ENCODE assay signal across 2 cellular contexts in the genomic region with DNA sequence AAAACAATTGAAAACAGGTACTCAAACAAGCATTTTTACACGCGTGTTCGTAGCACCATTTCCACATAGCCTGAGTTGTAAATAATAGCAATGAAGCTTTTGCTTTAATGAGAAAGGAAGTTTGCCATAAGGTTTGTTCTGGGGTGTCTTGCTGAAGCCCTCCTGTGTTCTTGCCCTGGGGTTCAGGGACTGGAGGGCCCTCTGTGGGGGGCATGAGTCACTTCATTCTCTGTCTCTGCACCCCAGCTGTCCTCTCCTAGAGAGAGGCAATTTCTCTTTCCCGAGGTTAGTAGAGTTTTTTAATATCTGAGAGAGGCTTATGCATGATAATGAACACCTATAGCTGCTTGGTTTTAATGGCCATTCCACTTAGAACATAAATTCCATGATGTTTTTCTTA.
TF ChIP-seq lines count a peak whose summit lies in the region.

No MANE protein-coding gene starts in this region.

TF ChIP-seq in GM23338, 12 proteins besides CTCF, POLR2A, EP300 and RAD21 (continued from another document):
- no peak for TF ChIP-seq STAT1 (IDR thresholded peaks at IDR 0.05; ENCODE audit: unreplicated experiment)
- TF ChIP-seq CREB1 (CRISPR knock-in tag; IDR thresholded peaks at IDR 0.05; ENCODE audit: low read depth), result no peak
- TF ChIP-seq, protein P1, sequence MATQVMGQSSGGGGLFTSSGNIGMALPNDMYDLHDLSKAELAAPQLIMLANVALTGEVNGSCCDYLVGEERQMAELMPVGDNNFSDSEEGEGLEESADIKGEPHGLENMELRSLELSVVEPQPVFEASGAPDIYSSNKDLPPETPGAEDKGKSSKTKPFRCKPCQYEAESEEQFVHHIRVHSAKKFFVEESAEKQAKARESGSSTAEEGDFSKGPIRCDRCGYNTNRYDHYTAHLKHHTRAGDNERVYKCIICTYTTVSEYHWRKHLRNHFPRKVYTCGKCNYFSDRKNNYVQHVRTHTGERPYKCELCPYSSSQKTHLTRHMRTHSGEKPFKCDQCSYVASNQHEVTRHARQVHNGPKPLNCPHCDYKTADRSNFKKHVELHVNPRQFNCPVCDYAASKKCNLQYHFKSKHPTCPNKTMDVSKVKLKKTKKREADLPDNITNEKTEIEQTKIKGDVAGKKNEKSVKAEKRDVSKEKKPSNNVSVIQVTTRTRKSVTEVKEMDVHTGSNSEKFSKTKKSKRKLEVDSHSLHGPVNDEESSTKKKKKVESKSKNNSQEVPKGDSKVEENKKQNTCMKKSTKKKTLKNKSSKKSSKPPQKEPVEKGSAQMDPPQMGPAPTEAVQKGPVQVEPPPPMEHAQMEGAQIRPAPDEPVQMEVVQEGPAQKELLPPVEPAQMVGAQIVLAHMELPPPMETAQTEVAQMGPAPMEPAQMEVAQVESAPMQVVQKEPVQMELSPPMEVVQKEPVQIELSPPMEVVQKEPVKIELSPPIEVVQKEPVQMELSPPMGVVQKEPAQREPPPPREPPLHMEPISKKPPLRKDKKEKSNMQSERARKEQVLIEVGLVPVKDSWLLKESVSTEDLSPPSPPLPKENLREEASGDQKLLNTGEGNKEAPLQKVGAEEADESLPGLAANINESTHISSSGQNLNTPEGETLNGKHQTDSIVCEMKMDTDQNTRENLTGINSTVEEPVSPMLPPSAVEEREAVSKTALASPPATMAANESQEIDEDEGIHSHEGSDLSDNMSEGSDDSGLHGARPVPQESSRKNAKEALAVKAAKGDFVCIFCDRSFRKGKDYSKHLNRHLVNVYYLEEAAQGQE (IDR thresholded peaks at IDR 0.05; ENCODE audit: unreplicated experiment), result no peak
- no peak for TF ChIP-seq ZNF331 (CRISPR knock-in tag; IDR thresholded peaks at IDR 0.05; ENCODE audit: low read depth)
- TF ChIP-seq, protein P2, sequence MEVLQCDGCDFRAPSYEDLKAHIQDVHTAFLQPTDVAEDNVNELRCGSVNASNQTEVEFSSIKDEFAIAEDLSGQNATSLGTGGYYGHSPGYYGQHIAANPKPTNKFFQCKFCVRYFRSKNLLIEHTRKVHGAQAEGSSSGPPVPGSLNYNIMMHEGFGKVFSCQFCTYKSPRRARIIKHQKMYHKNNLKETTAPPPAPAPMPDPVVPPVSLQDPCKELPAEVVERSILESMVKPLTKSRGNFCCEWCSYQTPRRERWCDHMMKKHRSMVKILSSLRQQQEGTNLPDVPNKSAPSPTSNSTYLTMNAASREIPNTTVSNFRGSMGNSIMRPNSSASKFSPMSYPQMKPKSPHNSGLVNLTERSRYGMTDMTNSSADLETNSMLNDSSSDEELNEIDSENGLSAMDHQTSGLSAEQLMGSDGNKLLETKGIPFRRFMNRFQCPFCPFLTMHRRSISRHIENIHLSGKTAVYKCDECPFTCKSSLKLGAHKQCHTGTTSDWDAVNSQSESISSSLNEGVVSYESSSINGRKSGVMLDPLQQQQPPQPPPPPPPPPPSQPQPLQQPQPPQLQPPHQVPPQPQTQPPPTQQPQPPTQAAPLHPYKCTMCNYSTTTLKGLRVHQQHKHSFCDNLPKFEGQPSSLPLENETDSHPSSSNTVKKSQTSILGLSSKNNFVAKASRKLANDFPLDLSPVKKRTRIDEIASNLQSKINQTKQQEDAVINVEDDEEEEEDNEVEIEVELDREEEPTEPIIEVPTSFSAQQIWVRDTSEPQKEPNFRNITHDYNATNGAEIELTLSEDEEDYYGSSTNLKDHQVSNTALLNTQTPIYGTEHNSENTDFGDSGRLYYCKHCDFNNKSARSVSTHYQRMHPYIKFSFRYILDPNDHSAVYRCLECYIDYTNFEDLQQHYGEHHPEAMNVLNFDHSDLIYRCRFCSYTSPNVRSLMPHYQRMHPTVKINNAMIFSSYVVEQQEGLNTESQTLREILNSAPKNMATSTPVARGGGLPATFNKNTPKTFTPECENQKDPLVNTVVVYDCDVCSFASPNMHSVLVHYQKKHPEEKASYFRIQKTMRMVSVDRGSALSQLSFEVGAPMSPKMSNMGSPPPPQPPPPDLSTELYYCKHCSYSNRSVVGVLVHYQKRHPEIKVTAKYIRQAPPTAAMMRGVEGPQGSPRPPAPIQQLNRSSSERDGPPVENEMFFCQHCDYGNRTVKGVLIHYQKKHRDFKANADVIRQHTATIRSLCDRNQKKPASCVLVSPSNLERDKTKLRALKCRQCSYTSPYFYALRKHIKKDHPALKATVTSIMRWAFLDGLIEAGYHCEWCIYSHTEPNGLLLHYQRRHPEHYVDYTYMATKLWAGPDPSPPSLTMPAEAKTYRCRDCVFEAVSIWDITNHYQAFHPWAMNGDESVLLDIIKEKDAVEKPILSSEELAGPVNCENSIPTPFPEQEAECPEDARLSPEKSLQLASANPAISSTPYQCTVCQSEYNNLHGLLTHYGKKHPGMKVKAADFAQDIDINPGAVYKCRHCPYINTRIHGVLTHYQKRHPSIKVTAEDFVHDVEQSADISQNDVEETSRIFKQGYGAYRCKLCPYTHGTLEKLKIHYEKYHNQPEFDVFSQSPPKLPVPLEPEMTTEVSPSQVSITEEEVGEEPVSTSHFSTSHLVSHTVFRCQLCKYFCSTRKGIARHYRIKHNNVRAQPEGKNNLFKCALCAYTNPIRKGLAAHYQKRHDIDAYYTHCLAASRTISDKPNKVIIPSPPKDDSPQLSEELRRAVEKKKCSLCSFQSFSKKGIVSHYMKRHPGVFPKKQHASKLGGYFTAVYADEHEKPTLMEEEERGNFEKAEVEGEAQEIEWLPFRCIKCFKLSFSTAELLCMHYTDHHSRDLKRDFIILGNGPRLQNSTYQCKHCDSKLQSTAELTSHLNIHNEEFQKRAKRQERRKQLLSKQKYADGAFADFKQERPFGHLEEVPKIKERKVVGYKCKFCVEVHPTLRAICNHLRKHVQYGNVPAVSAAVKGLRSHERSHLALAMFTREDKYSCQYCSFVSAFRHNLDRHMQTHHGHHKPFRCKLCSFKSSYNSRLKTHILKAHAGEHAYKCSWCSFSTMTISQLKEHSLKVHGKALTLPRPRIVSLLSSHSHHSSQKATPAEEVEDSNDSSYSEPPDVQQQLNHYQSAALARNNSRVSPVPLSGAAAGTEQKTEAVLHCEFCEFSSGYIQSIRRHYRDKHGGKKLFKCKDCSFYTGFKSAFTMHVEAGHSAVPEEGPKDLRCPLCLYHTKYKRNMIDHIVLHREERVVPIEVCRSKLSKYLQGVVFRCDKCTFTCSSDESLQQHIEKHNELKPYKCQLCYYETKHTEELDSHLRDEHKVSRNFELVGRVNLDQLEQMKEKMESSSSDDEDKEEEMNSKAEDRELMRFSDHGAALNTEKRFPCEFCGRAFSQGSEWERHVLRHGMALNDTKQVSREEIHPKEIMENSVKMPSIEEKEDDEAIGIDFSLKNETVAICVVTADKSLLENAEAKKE (CRISPR knock-in tag; IDR thresholded peaks at IDR 0.05), result no peak
- TF ChIP-seq, protein P3, sequence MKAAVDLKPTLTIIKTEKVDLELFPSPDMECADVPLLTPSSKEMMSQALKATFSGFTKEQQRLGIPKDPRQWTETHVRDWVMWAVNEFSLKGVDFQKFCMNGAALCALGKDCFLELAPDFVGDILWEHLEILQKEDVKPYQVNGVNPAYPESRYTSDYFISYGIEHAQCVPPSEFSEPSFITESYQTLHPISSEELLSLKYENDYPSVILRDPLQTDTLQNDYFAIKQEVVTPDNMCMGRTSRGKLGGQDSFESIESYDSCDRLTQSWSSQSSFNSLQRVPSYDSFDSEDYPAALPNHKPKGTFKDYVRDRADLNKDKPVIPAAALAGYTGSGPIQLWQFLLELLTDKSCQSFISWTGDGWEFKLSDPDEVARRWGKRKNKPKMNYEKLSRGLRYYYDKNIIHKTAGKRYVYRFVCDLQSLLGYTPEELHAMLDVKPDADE (IDR thresholded peaks at IDR 0.05), result no peak
- no peak for TF ChIP-seq EZH2 (IDR thresholded peaks at IDR 0.05; ENCODE audit: low read depth, unreplicated experiment)
- TF ChIP-seq EZH2phosphoT487 (IDR thresholded peaks at IDR 0.05; ENCODE audit: unreplicated experiment), result no peak
- no peak for TF ChIP-seq POLR2AphosphoS5 (IDR thresholded peaks at IDR 0.05; ENCODE audit: low read depth)

TF ChIP-seq in WTC11, 78 proteins besides CTCF, POLR2A, EP300 and RAD21:
- TF ChIP-seq, protein P4, sequence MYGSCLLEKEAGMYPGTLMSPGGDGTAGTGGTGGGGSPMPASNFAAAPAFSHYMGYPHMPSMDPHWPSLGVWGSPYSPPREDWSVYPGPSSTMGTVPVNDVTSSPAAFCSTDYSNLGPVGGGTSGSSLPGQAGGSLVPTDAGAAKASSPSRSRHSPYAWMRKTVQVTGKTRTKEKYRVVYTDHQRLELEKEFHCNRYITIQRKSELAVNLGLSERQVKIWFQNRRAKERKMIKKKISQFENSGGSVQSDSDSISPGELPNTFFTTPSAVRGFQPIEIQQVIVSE (CRISPR knock-in tag; IDR thresholded peaks at IDR 0.05; ENCODE audit: borderline replicate concordance), result no peak
- TF ChIP-seq NFE2L1 (CRISPR knock-in tag; IDR thresholded peaks at IDR 0.05), result no peak
- no peak for TF ChIP-seq NR3C1 (CRISPR knock-in tag; conservative IDR thresholded peaks at IDR 0.05; ENCODE audit: low read depth)
- TF ChIP-seq TEAD4 (CRISPR knock-in tag; IDR thresholded peaks at IDR 0.05), result no peak
- TF ChIP-seq, protein P5, sequence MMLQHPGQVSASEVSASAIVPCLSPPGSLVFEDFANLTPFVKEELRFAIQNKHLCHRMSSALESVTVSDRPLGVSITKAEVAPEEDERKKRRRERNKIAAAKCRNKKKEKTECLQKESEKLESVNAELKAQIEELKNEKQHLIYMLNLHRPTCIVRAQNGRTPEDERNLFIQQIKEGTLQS (CRISPR knock-in tag; conservative IDR thresholded peaks at IDR 0.05), result no peak
- TF ChIP-seq RORB (CRISPR knock-in tag; IDR thresholded peaks at IDR 0.05), result no peak
- no peak for TF ChIP-seq ELF4 (CRISPR knock-in tag; IDR thresholded peaks at IDR 0.05; ENCODE audit: low read depth)
- TF ChIP-seq, protein P6, sequence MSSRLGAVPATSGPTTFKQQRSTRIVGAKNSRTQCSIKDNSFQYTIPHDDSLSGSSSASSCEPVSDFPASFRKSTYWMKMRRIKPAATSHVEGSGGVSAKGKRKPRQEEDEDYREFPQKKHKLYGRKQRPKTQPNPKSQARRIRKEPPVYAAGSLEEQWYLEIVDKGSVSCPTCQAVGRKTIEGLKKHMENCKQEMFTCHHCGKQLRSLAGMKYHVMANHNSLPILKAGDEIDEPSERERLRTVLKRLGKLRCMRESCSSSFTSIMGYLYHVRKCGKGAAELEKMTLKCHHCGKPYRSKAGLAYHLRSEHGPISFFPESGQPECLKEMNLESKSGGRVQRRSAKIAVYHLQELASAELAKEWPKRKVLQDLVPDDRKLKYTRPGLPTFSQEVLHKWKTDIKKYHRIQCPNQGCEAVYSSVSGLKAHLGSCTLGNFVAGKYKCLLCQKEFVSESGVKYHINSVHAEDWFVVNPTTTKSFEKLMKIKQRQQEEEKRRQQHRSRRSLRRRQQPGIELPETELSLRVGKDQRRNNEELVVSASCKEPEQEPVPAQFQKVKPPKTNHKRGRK (CRISPR knock-in tag; IDR thresholded peaks at IDR 0.05; ENCODE audit: borderline replicate concordance), result no peak
- no peak for TF ChIP-seq ZNF121 (CRISPR knock-in tag; IDR thresholded peaks at IDR 0.05)
